Comparison of ENCODE assay signal across 26 cellular contexts in genomic region chr7:36219429-36219828, GRCh38.
"Had no signal": no experiment of that assay in that cellular context is flagged by ENCODE, and none has a peak within 500 bp of the region (broad histone marks: within the 10 kb centered on the region; RNA-seq: fewer than 3 reads in every experiment).

No MANE protein-coding gene starts in this region.

- H3K4me3 ChIP-seq: left lung, lower lobe of right lung, ovary, prostate gland, skin epidermis, tibial nerve, uterus had no signal

- H3K9me3 ChIP-seq: left lung, lower lobe of right lung, ovary, prostate gland, tibial nerve, uterus had no signal

- H3K4me3 Mint-ChIP-seq: mesothelial cell of epicardium; naive B cell; natural killer cell; stimulated activated naive CD8-positive, alpha-beta T cell treated with anti-CD3 and anti-CD28 coated beads, Interleukin-15, Interleukin-2, amounts not matched to agents 100 ng/mL and 50 ng/mL, for 24 hours; type B pancreatic cell had no signal

- H3K27me3 Mint-ChIP-seq: stimulated activated naive CD8-positive, alpha-beta T cell treated with anti-CD3 and anti-CD28 coated beads, Interleukin-15, Interleukin-2, amounts not matched to agents 100 ng/mL and 50 ng/mL, for 24 hours had no signal

- H3K36me3 Mint-ChIP-seq: naive B cell, natural killer cell had no signal

- H3K4me1 Mint-ChIP-seq: naive B cell, natural killer cell had no signal

- ATAC-seq: left colon, left lung, lower lobe of right lung, natural killer cell, right cardiac atrium, sciatic nerve had no signal

- H3K27ac Mint-ChIP-seq: natural killer cell; stimulated activated naive CD8-positive, alpha-beta T cell treated with anti-CD3 and anti-CD28 coated beads, Interleukin-15, Interleukin-2, amounts not matched to agents 100 ng/mL and 50 ng/mL, for 24 hours; type B pancreatic cell had no signal

- H3K9me3 Mint-ChIP-seq: mesothelial cell of epicardium; naive B cell; natural killer cell; stimulated activated naive CD8-positive, alpha-beta T cell treated with anti-CD3 and anti-CD28 coated beads, Interleukin-15, Interleukin-2, amounts not matched to agents 100 ng/mL and 50 ng/mL, for 24 hours; type B pancreatic cell had no signal

- H3K4me1 ChIP-seq: lower lobe of right lung, prostate gland, tibial nerve, uterus had no signal

- H3K36me3 ChIP-seq: left lung, lower lobe of right lung, ovary, prostate gland, tibial nerve, uterus had no signal

- H3K27ac ChIP-seq: left lung, lower lobe of right lung, ovary, prostate gland, skin epidermis, tibial nerve, uterus had no signal

- DNase-seq: hippocampal formation; kidney glomerular epithelial cell; left colon; left lung; lower lobe of right lung; mammary epithelial cell; mesendoderm; naive B cell; natural killer cell; ovary; retina; right cardiac atrium; stimulated activated CD4-positive, alpha-beta T cell treated with anti-CD3 and anti-CD28 coated beads, Interleukin-12 subunit alpha, Interleukin-12 subunit beta, amount 100 ng/mL, for 4 hours; stimulated activated CD4-positive, alpha-beta T cell treated with anti-CD3 and anti-CD28 coated beads, Interleukin-15, amount 100 ng/mL, for 24 hours; stimulated activated CD4-positive, alpha-beta T cell treated with anti-CD3 and anti-CD28 coated beads, Interleukin-2, amount 100 ng/mL, for 24 hours; stimulated activated CD4-positive, alpha-beta T cell treated with anti-CD3 and anti-CD28 coated beads, Interleukin-4, amount 100 ng/mL, for 1 hour; stimulated activated naive CD4-positive, alpha-beta T cell; substantia nigra; uterus had no signal
